ENCODE assay signal across 20 cellular contexts in genomic region chr17:73348824-73349095, GRCh38. TPM values are rescaled to one million over a fixed set of nuclear protein-coding genes. Genes with fewer than 3 reads are reported as not detected.
A peak's percentile ranks its signal among the peaks of the same experiment; 100 is the strongest.
DNase-seq lines count a peak whose midpoint lies in the region; TF ChIP-seq lines count a peak whose summit lies in the region.
"Had no signal": no experiment of that assay in that cellular context is flagged by ENCODE, and none has a peak within 500 bp of the region (broad histone marks: within the 10 kb centered on the region; RNA-seq: fewer than 3 reads in every experiment).

No MANE protein-coding gene starts in this region.

- H3K27ac Mint-ChIP-seq in nephron progenitor cell = peak overlapping the region; percentile 61
- H3K27ac Mint-ChIP-seq: CD4-positive, alpha-beta memory T cell; IgD-negative memory B cell had no signal

- peaks cover 26% of the 10 kb centered on the region for H3K36me3 Mint-ChIP-seq in nephron progenitor cell (ENCODE audit: low read depth)
- H3K36me3 Mint-ChIP-seq: CD4-positive, alpha-beta memory T cell; IgD-negative memory B cell had no signal

- intact Hi-C loops in esophagus muscularis mucosa (cut with DNase I) = no loop called here
- intact Hi-C loops in prostate gland (cut with DNase I) = no loop called here

- peaks cover 3% of the 10 kb centered on the region for H3K9me3 Mint-ChIP-seq in nephron progenitor cell
- H3K9me3 Mint-ChIP-seq: IgD-negative memory B cell had no signal

- H3K4me3 ChIP-seq in SJCRH30 = no peak overlapping the region
- H3K4me3 ChIP-seq in esophagus muscularis mucosa = no peak overlapping the region
- no peak overlapping the region for H3K4me3 ChIP-seq in prostate gland
- H3K4me3 ChIP-seq: HAP-1, MG63 had no signal

- no peak for TF ChIP-seq EP300 in esophagus muscularis mucosa (IDR thresholded peaks at IDR 0.05)

- peaks cover 7% of the 10 kb centered on the region for H3K27me3 Mint-ChIP-seq in nephron progenitor cell (ENCODE audit: low read depth, poor library complexity)
- H3K27me3 Mint-ChIP-seq: CD4-positive, alpha-beta memory T cell; IgD-negative memory B cell had no signal

- H3K4me1 ChIP-seq in SJCRH30 = peaks cover 29% of the 10 kb centered on the region
- peaks cover 0 to 41% (median 36%) of the 10 kb centered on the region in 4 donors for H3K4me1 ChIP-seq in esophagus muscularis mucosa
- no peaks in the 10 kb centered on the region for H3K4me1 ChIP-seq in prostate gland (replicated peaks)

- peak overlapping the region; percentile 71 for H3K27ac ChIP-seq in SJCRH30
- H3K27ac ChIP-seq in esophagus muscularis mucosa (replicated peaks in 1 of 4) = peak overlapping the region; percentile 59 to 77 (median 64)
- H3K27ac ChIP-seq in temporal lobe (ENCODE audit: low read depth, low read length) = peak overlapping the region; percentile 73
- peak overlapping the region in 1 of 2 donors; percentile 56 for H3K27ac ChIP-seq in prostate gland

- no peak overlapping the region for H3K4me3 Mint-ChIP-seq in nephron progenitor cell
- H3K4me3 Mint-ChIP-seq: CD4-positive, alpha-beta memory T cell; IgD-negative memory B cell had no signal

- WGBS in esophagus muscularis mucosa = 60% methylated on average over 4 of the region's 4 CpGs
- 34% methylated on average over 4 of the region's 4 CpGs for WGBS in prostate gland

- TF ChIP-seq CTCF in esophagus muscularis mucosa (IDR thresholded peaks at IDR 0.05) (no peak), nephron progenitor cell (IDR thresholded peaks at IDR 0.05) (no peak), prostate gland (IDR thresholded peaks at IDR 0.05) (no peak)

- DNase-seq in SJCRH30 (no peak), esophagus muscularis mucosa (ENCODE audit: extremely low spot score) (no peak), nephron progenitor cell (no peak), mucosa of gallbladder (ENCODE audit: low spot score) (no peak), prostate gland (ENCODE audit: low spot score) (no peak)
- no peak for DNase-seq in activated effector memory CD4-positive, alpha-beta T cell treated with Interleukin-2 at 50 U/mL for 16 hours
- no peak for DNase-seq in activated CD4-positive, alpha-beta T cell treated with anti-CD3 and anti-CD28 coated beads, Interleukin-2, amount 50 U/mL, for 1 hour
- DNase-seq: activated CD4-positive, alpha-beta T cell treated with anti-CD3 and anti-CD28 coated beads, Interleukin-2, amount 50 U/mL, for 4 hours; CD4-positive, alpha-beta memory T cell; GF-D8; kidney; MG63; NCI-H1436 treated with DMSO at 0.1 percent for 48 hours; NCI-H2171; NCI-H69; SHP77; stimulated activated naive CD8-positive, alpha-beta T cell treated with anti-CD3 and anti-CD28 coated beads, Interleukin-15, Interleukin-2, amounts not matched to agents 100 U/mL and 50 U/mL, for 24 hours had no signal

- H3K4me1 Mint-ChIP-seq in nephron progenitor cell = peaks cover 64% of the 10 kb centered on the region
- H3K4me1 Mint-ChIP-seq: CD4-positive, alpha-beta memory T cell; IgD-negative memory B cell had no signal

- H3K36me3 ChIP-seq in SJCRH30 = no peaks in the 10 kb centered on the region
- H3K36me3 ChIP-seq in esophagus muscularis mucosa = no peaks in the 10 kb centered on the region
- H3K36me3 ChIP-seq in prostate gland = no peaks in the 10 kb centered on the region
- H3K36me3 ChIP-seq: HAP-1, MG63 had no signal

- TF ChIP-seq POLR2A in esophagus muscularis mucosa (IDR thresholded peaks at IDR 0.05; ENCODE audit: low read depth) (no peak), prostate gland (IDR thresholded peaks at IDR 0.05) (no peak)

- H3K27me3 ChIP-seq in SJCRH30 = no peaks in the 10 kb centered on the region
- H3K27me3 ChIP-seq in esophagus muscularis mucosa = no peaks in the 10 kb centered on the region
- no peaks in the 10 kb centered on the region for H3K27me3 ChIP-seq in prostate gland (replicated peaks; ENCODE audit: insufficient read depth)
- H3K27me3 ChIP-seq: MG63 had no signal

- H3K9me3 ChIP-seq in SJCRH30 (replicated peaks) (no peaks in the 10 kb centered on the region), esophagus muscularis mucosa (no peaks in the 10 kb centered on the region), prostate gland (no peaks in the 10 kb centered on the region)
- H3K9me3 ChIP-seq: HAP-1, MG63 had no signal

RNA-seq across cellular contexts. Expression of gene CDC42EP4, which starts 37.0 kb away (rescaled TPM):
- total RNA-seq in SJCRH30 (2014; rRNA removed; shearing (Covaris generic)) = 21.7 and 22.2 TPM in 2 replicates
- total RNA-seq in esophagus muscularis mucosa (100 to 1,000 TPM in 2 of 4 donors, 10 to 100 TPM in 2; 48.6 to 129 (median 104) TPM), temporal lobe (59.3 TPM), mucosa of gallbladder (77.6 TPM), prostate gland (100 to 1,000 TPM; 119 to 186 TPM)
